8 cellular contexts compared by ENCODE assay signal in the genomic region with DNA sequence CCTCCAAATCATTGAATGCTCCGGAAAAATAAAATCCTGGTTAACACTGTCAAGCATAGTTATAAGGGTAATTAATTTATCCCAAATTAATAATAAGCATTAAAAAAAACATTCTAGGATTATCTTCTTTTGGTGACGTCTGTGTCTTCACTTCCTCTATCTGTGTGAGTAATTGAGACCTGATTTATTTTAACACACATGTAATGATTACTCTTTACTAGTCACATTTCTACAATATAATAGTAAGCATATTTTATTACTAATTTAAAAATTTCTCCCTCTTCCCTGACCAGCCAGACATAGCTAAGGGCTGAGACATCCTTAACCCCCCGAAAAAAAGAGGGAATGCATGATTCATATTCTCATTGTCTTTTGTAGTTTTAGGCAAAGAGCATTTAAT. TPM values are rescaled to one million over a fixed set of nuclear protein-coding genes. Genes with fewer than 3 reads are reported as not detected.
DNase-seq lines count a peak whose midpoint lies in the region; TF ChIP-seq lines count a peak whose summit lies in the region.

No MANE protein-coding gene starts in this region.

- TF ChIP-seq EP300 in sigmoid colon (IDR thresholded peaks at IDR 0.05) = no peak

- no peaks in the 10 kb centered on the region for H3K27me3 ChIP-seq in sigmoid colon

- no peaks in the 10 kb centered on the region for H3K9me3 ChIP-seq in sigmoid colon

- intact Hi-C loops in sigmoid colon (cut with DNase I) = loop anchor here (5.0 to 10.0 kb wide), 4 partner anchors 119 to 746 kb away; a partner anchor contains a TSS

- H3K27ac ChIP-seq in epithelial cell of prostate (peak overlapping the region; percentile 97), sigmoid colon (peak overlapping the region in 3 of 4 donors; percentile 99 to 100 (median 99))

- 51 to 62% methylated on average over 3 of the region's 3 CpGs for WGBS in sigmoid colon, 2 donors

- no peak for TF ChIP-seq CTCF in sigmoid colon (IDR thresholded peaks at IDR 0.05)

- no peaks in the 10 kb centered on the region for H3K36me3 ChIP-seq in sigmoid colon

- peak; percentile 25 for DNase-seq in NOMO-1 treated with DMSO at 0.1 percent for 48 hours (lab: John Stamatoyannopoulos, UW; ENCODE audit: unreplicated experiment)
- no peak for DNase-seq in NOMO-1 treated with dmso at 0.1 percent for 144 hours (lab: John Stamatoyannopoulos, UW; ENCODE audit: unreplicated experiment)
- peak; percentile 48 for DNase-seq in OCI-M1 (lab: John Stamatoyannopoulos, UW)
- DNase-seq in epithelial cell of prostate (ENCODE audit: low read depth, low spot score) = no peak
- no peak for DNase-seq in sigmoid colon
- DNase-seq in C1 segment of cervical spinal cord (lab: John Stamatoyannopoulos, UW) = no peak
- DNase-seq in NCI-H2196 (lab: John Stamatoyannopoulos, UW; ENCODE audit: unreplicated experiment) = no peak
- no peak for DNase-seq in SKM-1 treated with dmso at 0.1 percent for 144 hours (lab: John Stamatoyannopoulos, UW; ENCODE audit: unreplicated experiment)

- H3K4me1 ChIP-seq in sigmoid colon = peaks cover 0 to 64% (median 45%) of the 10 kb centered on the region in 4 donors

- H3K4me3 ChIP-seq in sigmoid colon = peak overlapping the region in 3 of 4 donors; percentile 80 to 95 (median 94)

- no peak for TF ChIP-seq POLR2A in sigmoid colon (IDR thresholded peaks at IDR 0.05)

RNA-seq across cellular contexts. Expression of a gene that starts 2.3 kb away (rescaled TPM):
- total RNA-seq in sigmoid colon = 10 to 100 TPM; 47.8 to 61.4 (median 54.3) TPM
- polyA plus RNA-seq in sigmoid colon = 10 to 100 TPM; 14.4 to 16.2 (median 15.8) TPM

Comparison
In these comparisons a context has a peak if more than half of its experiments do, and no peak if none do; other contexts are left out.
1. DNase-seq: peak in NOMO-1 treated with DMSO at 0.1 percent for 48 hours (single experiment) and OCI-M1 (single experiment); none in NOMO-1 treated with dmso at 0.1 percent for 144 hours (single experiment), epithelial cell of prostate (single experiment), sigmoid colon (single experiment), C1 segment of cervical spinal cord (0 of 14), NCI-H2196 (single experiment) and SKM-1 treated with dmso at 0.1 percent for 144 hours (single experiment).